ENCODE assay signal across 8 cellular contexts in genomic region chr4:17347445-17347844, GRCh38.
DNase-seq lines count a peak whose midpoint lies in the region; ATAC-seq and TF ChIP-seq lines count a peak whose summit lies in the region.
"Had no signal": no experiment of that assay in that cellular context is flagged by ENCODE, and none has a peak within 500 bp of the region (broad histone marks: within the 10 kb centered on the region; RNA-seq: fewer than 3 reads in every experiment).

No MANE protein-coding gene starts in this region.

- TF ChIP-seq CTCF in HEK293 (tag by site-specific recombination; IDR thresholded peaks at IDR 0.05) (no peak), SK-N-SH (IDR thresholded peaks at IDR 0.05) (peak; percentile 66), neural progenitor cell (IDR thresholded peaks at IDR 0.05) (peak; percentile 60)

- H3K4me1 ChIP-seq in HEK293 (ENCODE audit: control insufficient read depth, insufficient read depth, low read length) (no peaks in the 10 kb centered on the region), SK-N-SH (ENCODE audit: control insufficient read depth in 1 of 2, insufficient read depth in 2 of 2, low read depth in 1 of 2, low read length in 1 of 2) (no peaks in the 10 kb centered on the region), neural progenitor cell (no peaks in the 10 kb centered on the region)

- DNase-seq in ELR (ENCODE audit: low read depth) (peak; percentile 46), SK-N-SH (peak; percentile 46), neural progenitor cell (ENCODE audit: low spot score) (peak; percentile 36), UCSD-AML1 (lab: John Stamatoyannopoulos, UW; ENCODE audit: unreplicated experiment) (no peak)
- no peak for DNase-seq in effector memory CD8-positive, alpha-beta T cell

- H3K9me3 Mint-ChIP-seq in effector memory CD8-positive, alpha-beta T cell, result no peaks in the 10 kb centered on the region
- peaks cover 6% of the 10 kb centered on the region for H3K9me3 Mint-ChIP-seq in neural progenitor cell

- H2AFZ ChIP-seq in SK-N-SH (ENCODE audit: low read depth), result no peak overlapping the region
- H2AFZ ChIP-seq in neural progenitor cell (replicated peaks), result no peak overlapping the region

- H3K9ac ChIP-seq in SK-N-SH, result no peak overlapping the region
- H3K9ac ChIP-seq in neural progenitor cell, result no peak overlapping the region

- H3K27ac ChIP-seq in HEK293 (ENCODE audit: extremely low read depth, low read depth, low read length) (no peak overlapping the region), SK-N-SH (ENCODE audit: low read depth in 2 of 2, low read length in 1 of 2) (no peak overlapping the region), neural progenitor cell (no peak overlapping the region)
- H3K27ac ChIP-seq: SK-N-MC had no signal

- H3K4me3 ChIP-seq in HEK293 (ENCODE audit: low read depth, low read length) (no peak overlapping the region), SK-N-SH (ENCODE audit: low read depth in 2 of 2, low read length in 1 of 2) (peak overlapping the region in 1 of 2 experiments; percentile 31; a peak in 1 of 4 replicates), neural progenitor cell (no peak overlapping the region)
- H3K4me3 ChIP-seq: SK-N-MC had no signal

- peaks cover 0 to 14% of the 10 kb centered on the region in 2 donors for H3K27me3 Mint-ChIP-seq in effector memory CD8-positive, alpha-beta T cell
- peaks cover 5% of the 10 kb centered on the region for H3K27me3 Mint-ChIP-seq in neural progenitor cell (ENCODE audit: insufficient read depth, low read depth)

- no peaks in the 10 kb centered on the region for H3K36me3 ChIP-seq in HEK293 (ENCODE audit: control insufficient read depth in 2 of 2, insufficient read depth in 1 of 2, low read length in 2 of 2)
- no peaks in the 10 kb centered on the region for H3K36me3 ChIP-seq in SK-N-SH (replicated peaks in 1 of 2; ENCODE audit: control insufficient read depth in 1 of 2, insufficient read depth in 2 of 2, low read length in 1 of 2)
- no peaks in the 10 kb centered on the region for H3K36me3 ChIP-seq in neural progenitor cell

- TF ChIP-seq EP300 in SK-N-SH (IDR thresholded peaks at IDR 0.05; ENCODE audit: borderline replicate concordance in 1 of 2, low read depth in 1 of 2, low read length in 1 of 2), result no peak

- CTCF ChIA-PET in HEK293 (lab: Yijun Ruan, JAX), result interaction anchor here (0.6 to 2.6 kb wide), 10 partner anchors 10 to 124 kb away, joined by 3 to 8 read pairs (median 4); no protein-coding TSS in a partner anchor
- CTCF ChIA-PET in SK-N-SH (lab: Yijun Ruan, JAX), result interaction anchor here (0.6 to 5.1 kb wide), 45 partner anchors 8 to 1051 kb away, joined by 3 to 73 read pairs (median 4); no protein-coding TSS in a partner anchor

- H3K4me1 Mint-ChIP-seq in effector memory CD8-positive, alpha-beta T cell (ENCODE audit: low read depth in 2 of 2), result no peaks in the 10 kb centered on the region
- H3K4me1 Mint-ChIP-seq in neural progenitor cell, result no peaks in the 10 kb centered on the region

- peak; percentile 26 for ATAC-seq in effector memory CD8-positive, alpha-beta T cell (replicated peaks)
- ATAC-seq in HG03045 (IDR thresholded peaks at IDR 0.05; ENCODE audit: unreplicated experiment), result no peak

- no peaks in the 10 kb centered on the region for H3K27me3 ChIP-seq in SK-N-SH (ENCODE audit: insufficient read depth)
- H3K27me3 ChIP-seq in neural progenitor cell, result no peaks in the 10 kb centered on the region

- H3F3A ChIP-seq in SK-N-SH (replicated peaks; ENCODE audit: insufficient read depth), result no peaks in the 10 kb centered on the region
- no peaks in the 10 kb centered on the region for H3F3A ChIP-seq in neural progenitor cell (ENCODE audit: low read depth)

- no peak overlapping the region for H3K27ac Mint-ChIP-seq in effector memory CD8-positive, alpha-beta T cell
- H3K27ac Mint-ChIP-seq in neural progenitor cell, result no peak overlapping the region

- H3K79me2 ChIP-seq in SK-N-SH (ENCODE audit: insufficient read depth), result no peaks in the 10 kb centered on the region
- no peaks in the 10 kb centered on the region for H3K79me2 ChIP-seq in neural progenitor cell (ENCODE audit: low read depth)

- peaks cover 4% of the 10 kb centered on the region for H3K36me3 Mint-ChIP-seq in effector memory CD8-positive, alpha-beta T cell (ENCODE audit: insufficient read depth)
- H3K36me3 Mint-ChIP-seq in neural progenitor cell, result no peaks in the 10 kb centered on the region

- H3K4me2 ChIP-seq in SK-N-SH (no peak overlapping the region), neural progenitor cell (no peak overlapping the region)

- H3K9me2 ChIP-seq in SK-N-SH, result no peaks in the 10 kb centered on the region

- H4K20me1 ChIP-seq in SK-N-SH (ENCODE audit: insufficient read depth) (no peaks in the 10 kb centered on the region), neural progenitor cell (ENCODE audit: low read depth) (no peaks in the 10 kb centered on the region)

- no peaks in the 10 kb centered on the region for H3K9me3 ChIP-seq in HEK293 (ENCODE audit: control insufficient read depth, insufficient read depth, low read depth, low read length)
- no peaks in the 10 kb centered on the region for H3K9me3 ChIP-seq in SK-N-SH
- H3K9me3 ChIP-seq in neural progenitor cell (ENCODE audit: low read depth), result no peaks in the 10 kb centered on the region

- peak; percentile 73 for TF ChIP-seq RAD21 in SK-N-SH (IDR thresholded peaks at IDR 0.05; ENCODE audit: low read length)

- POLR2A ChIA-PET in HEK293 (lab: Yijun Ruan, JAX) (no interaction called here), SK-N-SH (lab: Yijun Ruan, JAX) (no interaction called here)

- H3K4me3 Mint-ChIP-seq in effector memory CD8-positive, alpha-beta T cell, result no peak overlapping the region
- no peak overlapping the region for H3K4me3 Mint-ChIP-seq in neural progenitor cell

- WGBS in SK-N-SH (ENCODE audit: low lambda C conversion rate), result 30% methylated on average over 2 of the region's 2 CpGs

TF ChIP-seq in HEK293, 187 proteins besides CTCF, POLR2A, EP300 and RAD21:
- TF ChIP-seq SCRT1 (tag by site-specific recombination; IDR thresholded peaks at IDR 0.05; ENCODE audit: borderline replicate concordance) (peak; percentile 43; the same call in 1 of the 2 replicates), ZNF654 (tag by site-specific recombination; IDR thresholded peaks at IDR 0.05; ENCODE audit: low read depth) (peak; percentile 21; the same call in 1 of the 2 replicates), TRIM28 (IDR thresholded peaks at IDR 0.05; ENCODE audit: borderline replicate concordance, low read length) (no peak), SCRT2 (tag by site-specific recombination; IDR thresholded peaks at IDR 0.05) (peak; percentile 25; the same call in 1 of the 2 replicates)

TF ChIP-seq in SK-N-SH, 30 proteins besides CTCF, POLR2A, EP300 and RAD21:
- TF ChIP-seq NFIC (IDR thresholded peaks at IDR 0.05; ENCODE audit: borderline replicate concordance) (no peak), SMC3 (IDR thresholded peaks at IDR 0.05; ENCODE audit: low read depth, low read length) (peak; percentile 73)

Comparison
In these comparisons a context has a peak if more than half of its experiments do, and no peak if none do; other contexts are left out.
1. DNase-seq: peak in ELR (single experiment), SK-N-SH (single experiment) and neural progenitor cell (single experiment); none in effector memory CD8-positive, alpha-beta T cell (0 of 3) and UCSD-AML1 (single experiment).